1 cellular context compared by ENCODE assay signal in the genomic region with DNA sequence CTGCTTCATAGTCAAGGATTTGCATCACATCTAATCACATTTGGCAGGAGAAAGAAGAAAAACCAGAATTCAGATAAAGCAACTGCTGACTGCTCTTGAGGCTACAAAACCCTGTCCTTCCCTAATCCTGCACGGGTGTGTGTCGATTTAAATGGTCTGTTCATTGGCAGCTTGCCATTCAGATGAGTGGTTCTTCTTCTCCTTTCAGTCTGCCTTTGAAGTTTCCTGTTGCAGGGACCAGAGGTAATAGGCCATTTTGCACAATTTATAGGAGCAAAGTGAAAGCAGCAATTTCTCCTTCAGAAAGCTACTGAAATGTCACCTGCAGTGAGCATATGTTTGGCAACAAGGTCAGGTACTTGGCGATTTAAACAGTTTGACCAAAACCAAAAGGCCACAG.
TF ChIP-seq lines count a peak whose summit lies in the region.

No MANE protein-coding gene starts in this region.

TF ChIP-seq in H1, 55 proteins besides CTCF, POLR2A, EP300 and RAD21 (continued from another document):
- TF ChIP-seq FOSL1 (IDR thresholded peaks at IDR 0.05; ENCODE audit: insufficient read depth, low read depth, low read length): no peak
- TF ChIP-seq HDAC2 (IDR thresholded peaks at IDR 0.05; ENCODE audit: borderline replicate concordance in 1 of 2, low read depth in 2 of 2, low read length in 2 of 2): no peak
- no peak for TF ChIP-seq TEAD4 (IDR thresholded peaks at IDR 0.05; ENCODE audit: low read depth, low read length)
- TF ChIP-seq SP4 (IDR thresholded peaks at IDR 0.05; ENCODE audit: low read length): no peak
- TF ChIP-seq BACH1 (IDR thresholded peaks at IDR 0.05; ENCODE audit: low read length): no peak
- TF ChIP-seq SIN3A (conservative IDR thresholded peaks at IDR 0.05 in 1 of 2, IDR thresholded peaks at IDR 0.05 in 1 of 2; ENCODE audit: low read depth in 1 of 2, low read length in 2 of 2): no peak
- TF ChIP-seq, protein P1, sequence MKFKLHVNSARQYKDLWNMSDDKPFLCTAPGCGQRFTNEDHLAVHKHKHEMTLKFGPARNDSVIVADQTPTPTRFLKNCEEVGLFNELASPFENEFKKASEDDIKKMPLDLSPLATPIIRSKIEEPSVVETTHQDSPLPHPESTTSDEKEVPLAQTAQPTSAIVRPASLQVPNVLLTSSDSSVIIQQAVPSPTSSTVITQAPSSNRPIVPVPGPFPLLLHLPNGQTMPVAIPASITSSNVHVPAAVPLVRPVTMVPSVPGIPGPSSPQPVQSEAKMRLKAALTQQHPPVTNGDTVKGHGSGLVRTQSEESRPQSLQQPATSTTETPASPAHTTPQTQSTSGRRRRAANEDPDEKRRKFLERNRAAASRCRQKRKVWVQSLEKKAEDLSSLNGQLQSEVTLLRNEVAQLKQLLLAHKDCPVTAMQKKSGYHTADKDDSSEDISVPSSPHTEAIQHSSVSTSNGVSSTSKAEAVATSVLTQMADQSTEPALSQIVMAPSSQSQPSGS (IDR thresholded peaks at IDR 0.05; ENCODE audit: low read length): no peak
